In the genomic region with DNA sequence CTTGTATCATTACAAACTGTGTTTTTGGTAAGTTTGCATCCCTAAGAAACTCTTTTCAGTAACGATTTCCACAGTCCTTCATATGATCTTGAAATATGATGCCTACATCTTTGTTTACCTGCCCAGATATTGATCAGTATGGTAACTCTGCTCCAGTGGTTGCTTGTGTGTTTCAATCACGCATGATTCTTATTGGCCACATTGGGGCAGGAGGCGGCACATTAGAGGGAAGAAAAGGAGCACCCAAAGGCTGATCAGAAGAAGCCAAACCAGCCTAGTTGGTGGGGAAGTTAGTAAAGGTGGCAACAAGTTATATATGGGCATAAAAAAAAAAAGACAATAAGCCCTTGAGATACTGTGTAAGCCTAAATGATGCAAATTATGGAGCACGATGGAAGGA, we compare ENCODE assay signal across 16 cellular contexts.
DNase-seq lines count a peak whose midpoint lies in the region; TF ChIP-seq lines count a peak whose summit lies in the region.
"Had no signal": no experiment of that assay in that cellular context is flagged by ENCODE, and none has a peak within 500 bp of the region (broad histone marks: within the 10 kb centered on the region; RNA-seq: fewer than 3 reads in every experiment).

No MANE protein-coding gene starts in this region.

- no peak overlapping the region for H3K4me3 ChIP-seq in AG10803 (ENCODE audit: low read length)
- H3K4me3 ChIP-seq in LNCaP clone FGC (ENCODE audit: low read depth, low read length): no peak overlapping the region
- H3K4me3 ChIP-seq in fibroblast of pulmonary artery (replicated peaks; ENCODE audit: low read depth, low read length): no peak overlapping the region
- H3K4me3 ChIP-seq: ascending aorta, dorsolateral prefrontal cortex, prostate gland, SJSA1 had no signal

- DNase-seq in AG10803 (ENCODE audit: low read depth) (no peak), D341Med (ENCODE audit: low spot score) (peak; percentile 40), LNCaP clone FGC (ENCODE audit: low read depth) (no peak), fibroblast of pulmonary artery (ENCODE audit: low read depth) (no peak), Kasumi-1 (lab: John Stamatoyannopoulos, UW) (no peak), NOMO-1 (lab: John Stamatoyannopoulos, UW; ENCODE audit: unreplicated experiment in 2 of 2) (no peak), NCI-H1105 (lab: John Stamatoyannopoulos, UW) (no peak)
- DNase-seq: CD4-positive, CD25-positive, alpha-beta regulatory T cell; DND-41; dorsolateral prefrontal cortex; left cardiac atrium; NK-92 treated with Interleukin-12 subunit alpha and Interleukin-12 subunit beta, amount 100 ng/mL, for 24 hours; T-helper 9 cell had no signal

- TF ChIP-seq CTCF in AG10803 (conservative IDR thresholded peaks at IDR 0.05; ENCODE audit: low read length) (peak; percentile 18; the same call in 1 of the 2 replicates), LNCaP clone FGC (IDR thresholded peaks at IDR 0.05; ENCODE audit: control insufficient read depth, extremely low read depth, insufficient read depth) (peak; percentile 33; the same call in 1 of the 2 replicates), fibroblast of pulmonary artery (IDR thresholded peaks at IDR 0.05; ENCODE audit: low read length, missing control alignments) (peak; percentile 14)
